ENCODE assay signal across 8 cellular contexts in genomic region chr1:159790237-159790917, GRCh38. TPM values are rescaled to one million over a fixed set of nuclear protein-coding genes. Genes with fewer than 3 reads are reported as not detected.
DNase-seq lines count a peak whose midpoint lies in the region; ATAC-seq and TF ChIP-seq lines count a peak whose summit lies in the region.

No MANE protein-coding gene starts in this region.

- H3K9ac ChIP-seq in NT2/D1 (ENCODE audit: insufficient read length, low read depth) = no peak overlapping the region

- intact Hi-C loops in posterior vena cava (cut with DNase I) = loop anchor here (10.0 kb wide), 2 partner anchors 94 to 214 kb away; no protein-coding TSS in a partner anchor

- no peak overlapping the region for H3K27ac ChIP-seq in thoracic aorta

- H3K4me3 ChIP-seq in NT2/D1 (ENCODE audit: insufficient read length, low read depth) = no peak overlapping the region
- H3K4me3 ChIP-seq in fibroblast of the aortic adventitia (ENCODE audit: low read depth, low read length) = no peak overlapping the region
- no peak overlapping the region for H3K4me3 ChIP-seq in thoracic aorta

- H3K4me1 ChIP-seq in NT2/D1 (ENCODE audit: insufficient read depth, insufficient read length) (no peaks in the 10 kb centered on the region), thoracic aorta (ENCODE audit: control insufficient read depth in 1 of 2, low read depth in 2 of 2) (no peaks in the 10 kb centered on the region)

- no peaks in the 10 kb centered on the region for H3K36me3 ChIP-seq in NT2/D1 (ENCODE audit: insufficient read depth, insufficient read length, low read length)
- no peaks in the 10 kb centered on the region for H3K36me3 ChIP-seq in thoracic aorta

- H3K36me3 Mint-ChIP-seq in activated CD4-positive, alpha-beta memory T cell treated with anti-CD3 and anti-CD28 coated beads, Interleukin-2, amount 10 ng/mL, durations not matched to agents 7 days and 5 days (ENCODE audit: low read depth) = no peaks in the 10 kb centered on the region

- ATAC-seq in thoracic aorta (ENCODE audit: insufficient number of reproducible peaks, low FRiP score, low read depth) = no peak

- H3K9me3 ChIP-seq in NT2/D1 (ENCODE audit: insufficient read depth, low read length) = no peaks in the 10 kb centered on the region
- H3K9me3 ChIP-seq in thoracic aorta = no peaks in the 10 kb centered on the region

- TF ChIP-seq CTCF in GM10266 (IDR thresholded peaks at IDR 0.05; ENCODE audit: control insufficient read depth, insufficient read depth, low read depth, missing control alignments) (peak; percentile 47), fibroblast of the aortic adventitia (IDR thresholded peaks at IDR 0.05; ENCODE audit: insufficient read depth, low read length) (peak; percentile 63), thoracic aorta (IDR thresholded peaks at IDR 0.05) (peak; percentile 45)

- POLR2A ChIA-PET in activated CD4-positive, alpha-beta memory T cell treated with anti-CD3 and anti-CD28 coated beads, Interleukin-2, amount 10 ng/mL, durations not matched to agents 7 days and 5 days (lab: Charles Lee) = no interaction called here

- no peak overlapping the region for H3K4me3 Mint-ChIP-seq in activated CD4-positive, alpha-beta memory T cell treated with anti-CD3 and anti-CD28 coated beads, Interleukin-2, amount 10 ng/mL, durations not matched to agents 7 days and 5 days

- H3K27me3 ChIP-seq in NT2/D1 (ENCODE audit: insufficient read depth, insufficient read length) = no peaks in the 10 kb centered on the region
- H3K27me3 ChIP-seq in thoracic aorta (replicated peaks; ENCODE audit: insufficient read depth) = peaks cover 5% of the 10 kb centered on the region

- no peaks in the 10 kb centered on the region for H3K9me3 Mint-ChIP-seq in activated CD4-positive, alpha-beta memory T cell treated with anti-CD3 and anti-CD28 coated beads, Interleukin-2, amount 10 ng/mL, durations not matched to agents 7 days and 5 days

- CTCF ChIA-PET in activated CD4-positive, alpha-beta memory T cell treated with anti-CD3 and anti-CD28 coated beads, Interleukin-2, amount 10 ng/mL, durations not matched to agents 7 days and 5 days (lab: Charles Lee) = interaction anchor here (0.8 to 1.2 kb wide), 7 partner anchors 9 to 216 kb away, joined by 3 to 7 read pairs (median 5); partner anchors contain the start of gene DUSP23

- H3K27me3 Mint-ChIP-seq in activated CD4-positive, alpha-beta memory T cell treated with anti-CD3 and anti-CD28 coated beads, Interleukin-2, amount 10 ng/mL, durations not matched to agents 7 days and 5 days = peaks cover 13% of the 10 kb centered on the region

- H3K4me1 Mint-ChIP-seq in activated CD4-positive, alpha-beta memory T cell treated with anti-CD3 and anti-CD28 coated beads, Interleukin-2, amount 10 ng/mL, durations not matched to agents 7 days and 5 days = peaks cover 4% of the 10 kb centered on the region

- DNase-seq in AG08395 (ENCODE audit: low spot score) (peak; percentile 43), GM10266 (ENCODE audit: extremely low spot score) (peak; percentile 34), NT2/D1 (ENCODE audit: low read depth, low spot score) (peak; percentile 50), fibroblast of the aortic adventitia (ENCODE audit: low read depth) (peak; percentile 25), thoracic aorta (ENCODE audit: low spot score) (no peak), inferior parietal cortex (ENCODE audit: extremely low spot score) (no peak), posterior vena cava (ENCODE audit: low spot score) (no peak)
- no peak for DNase-seq in activated CD4-positive, alpha-beta memory T cell treated with anti-CD3 and anti-CD28 coated beads, Interleukin-2, amount 10 ng/mL, durations not matched to agents 7 days and 5 days

- no peak overlapping the region for H3K27ac Mint-ChIP-seq in activated CD4-positive, alpha-beta memory T cell treated with anti-CD3 and anti-CD28 coated beads, Interleukin-2, amount 10 ng/mL, durations not matched to agents 7 days and 5 days

RNA-seq across cellular contexts. Expression of gene DUSP23, which starts 9.6 kb away (rescaled TPM):
- total RNA-seq in fibroblast of the aortic adventitia (ENCODE audit: low replicate concordance) (10.0 and 27.8 TPM in 2 replicates), thoracic aorta (100 to 1,000 TPM in 1 of 2 donors, 10 to 100 TPM in 1; 48.6 to 111 TPM), posterior vena cava (10 to 100 TPM; 36.0 to 36.9 TPM)
- total RNA-seq in activated CD4-positive, alpha-beta memory T cell treated with anti-CD3 and anti-CD28 coated beads, Interleukin-2, amount 10 ng/mL, durations not matched to agents 7 days and 5 days = 10 to 100 TPM; 22.7 to 24.6 TPM

RNA-seq across cellular contexts. Expression of gene FCRL6, which starts 11.8 kb away (rescaled TPM):
- not detected in 2 replicates for total RNA-seq in fibroblast of the aortic adventitia (ENCODE audit: low replicate concordance)
- not detected for total RNA-seq in thoracic aorta
- total RNA-seq in posterior vena cava = under 1 TPM; 0.29 to 0.42 TPM
- total RNA-seq in activated CD4-positive, alpha-beta memory T cell treated with anti-CD3 and anti-CD28 coated beads, Interleukin-2, amount 10 ng/mL, durations not matched to agents 7 days and 5 days = not detected

RNA-seq across cellular contexts. Expression of gene SLAMF8, which starts 36.3 kb away (rescaled TPM):
- not detected in 2 replicates for total RNA-seq in fibroblast of the aortic adventitia (ENCODE audit: low replicate concordance)
- 1 to 10 TPM; 5.6 to 9.9 TPM for total RNA-seq in thoracic aorta
- 10 to 100 TPM in 1 of 2 donors, 1 to 10 TPM in 1; 4.8 to 10.5 TPM for total RNA-seq in posterior vena cava
- under 1 TPM; 0.10 to 0.15 TPM for total RNA-seq in activated CD4-positive, alpha-beta memory T cell treated with anti-CD3 and anti-CD28 coated beads, Interleukin-2, amount 10 ng/mL, durations not matched to agents 7 days and 5 days

Comparison
In these comparisons a context has a peak if more than half of its experiments do, and no peak if none do; other contexts are left out.
1. DNase-seq: peak in AG08395 (single experiment), GM10266 (single experiment), NT2/D1 (single experiment) and fibroblast of the aortic adventitia (single experiment); none in thoracic aorta (single experiment), inferior parietal cortex (single experiment), posterior vena cava (single experiment) and activated CD4-positive, alpha-beta memory T cell treated with anti-CD3 and anti-CD28 coated beads, Interleukin-2, amount 10 ng/mL, durations not matched to agents 7 days and 5 days (single experiment).
2. Peak in every context shown above with its lines, with median percentiles within 50 percentile points of each other: CTCF ChIP-seq.